8 cellular contexts compared by ENCODE assay signal in genomic region chr22:42857845-42858481, GRCh38. TPM values are rescaled to one million over a fixed set of nuclear protein-coding genes. Genes with fewer than 3 reads are reported as not detected.
DNase-seq lines count a peak whose midpoint lies in the region; ATAC-seq and TF ChIP-seq lines count a peak whose summit lies in the region.

No MANE protein-coding gene starts in this region.

- H3K36me3 ChIP-seq in mucosa of descending colon (ENCODE audit: low read depth) (no peaks in the 10 kb centered on the region), transverse colon (no peaks in the 10 kb centered on the region)

- no peaks in the 10 kb centered on the region for H3K9me3 Mint-ChIP-seq in activated T-cell treated with anti-CD3 and anti-CD28 coated beads, Interleukin-2, amount 50 U/mL, for 4 hours
- peaks cover 3% of the 10 kb centered on the region for H3K9me3 Mint-ChIP-seq in activated naive CD8-positive, alpha-beta T cell treated with anti-CD3 and anti-CD28 coated beads, Interleukin-2, amount 50 U/mL, for 24 hours

- no peaks in the 10 kb centered on the region for H3K27me3 ChIP-seq in transverse colon

- intact Hi-C loops in mucosa of descending colon (cut with DNase I, micrococcal nuclease), result no loop called here
- intact Hi-C loops in transverse colon (cut with DNase I; ENCODE audit: low total_unique reads), result no loop called here

- H3K4me3 ChIP-seq in mucosa of descending colon, result peak overlapping the region; percentile 81
- peak overlapping the region in 1 of 4 donors; percentile 86 for H3K4me3 ChIP-seq in transverse colon

- DNase-seq in activated T-cell treated with anti-CD3 and anti-CD28 coated beads, Interleukin-2, amount 50 U/mL, for 4 hours, result no peak
- DNase-seq in activated T-cell treated with anti-CD3 and anti-CD28 coated beads for 4 hours (no peak), mucosa of descending colon (peak in 1 of 3 donors; percentile 22), transverse colon (no peak), anterior cingulate cortex (lab: John Stamatoyannopoulos, UW) (no peak), T1000 (lab: John Stamatoyannopoulos, UW) (no peak), kidney glomerular epithelial cell (lab: John Stamatoyannopoulos, UW) (no peak)
- DNase-seq in activated naive CD8-positive, alpha-beta T cell treated with anti-CD3 and anti-CD28 coated beads, Interleukin-2, amount 50 U/mL, for 24 hours, result no peak

- no peak overlapping the region for H3K27ac Mint-ChIP-seq in activated naive CD8-positive, alpha-beta T cell treated with anti-CD3 and anti-CD28 coated beads, Interleukin-2, amount 50 U/mL, for 24 hours

- H3K4me3 Mint-ChIP-seq in activated T-cell treated with anti-CD3 and anti-CD28 coated beads, Interleukin-2, amount 50 U/mL, for 4 hours, result peak overlapping the region; percentile 61
- H3K4me3 Mint-ChIP-seq in activated naive CD8-positive, alpha-beta T cell treated with anti-CD3 and anti-CD28 coated beads, Interleukin-2, amount 50 U/mL, for 24 hours, result peak overlapping the region; percentile 24

- no peak for TF ChIP-seq EP300 in transverse colon (IDR thresholded peaks at IDR 0.05; ENCODE audit: low read depth)

- no peaks in the 10 kb centered on the region for H3K36me3 Mint-ChIP-seq in activated T-cell treated with anti-CD3 and anti-CD28 coated beads, Interleukin-2, amount 50 U/mL, for 4 hours (ENCODE audit: insufficient read depth)
- H3K36me3 Mint-ChIP-seq in activated naive CD8-positive, alpha-beta T cell treated with anti-CD3 and anti-CD28 coated beads, Interleukin-2, amount 50 U/mL, for 24 hours (ENCODE audit: low read depth), result peaks cover 6% of the 10 kb centered on the region

- H3K27ac ChIP-seq in transverse colon, result peak overlapping the region; percentile 94 to 98 (median 97)

- 90% methylated on average over 14 of the region's 14 CpGs; no CpG with 5 or more reads in 1 of the 2 donors for WGBS in transverse colon (ENCODE audit: low coverage in 1 of 2), 2 donors

- TF ChIP-seq CTCF in mucosa of descending colon (IDR thresholded peaks at IDR 0.05) (no peak), transverse colon (IDR thresholded peaks at IDR 0.05) (no peak)

- in situ Hi-C loops in transverse colon (cut with MboI; ENCODE audit: low pct_ligation_motif_present in 1 of 4, low pct_unique_long_range_greater_than_20kb in 1 of 4, low sequenced_read_pairs in 3 of 4), result loop anchor here in 1 of 4 donors (25.0 kb wide), 2 partner anchors 179 to 196 kb away; no protein-coding TSS in a partner anchor

- no peak for ATAC-seq in activated T-cell treated with anti-CD3 and anti-CD28 coated beads, Interleukin-2, amount 50 U/mL, for 4 hours
- no peak for ATAC-seq in activated naive CD8-positive, alpha-beta T cell treated with anti-CD3 and anti-CD28 coated beads, Interleukin-2, amount 50 U/mL, for 24 hours
- ATAC-seq in mucosa of descending colon, result peak; percentile 1

- H3K4me1 Mint-ChIP-seq in activated T-cell treated with anti-CD3 and anti-CD28 coated beads, Interleukin-2, amount 50 U/mL, for 4 hours (ENCODE audit: low read depth), result peaks cover 14% of the 10 kb centered on the region
- peaks cover 25% of the 10 kb centered on the region for H3K4me1 Mint-ChIP-seq in activated naive CD8-positive, alpha-beta T cell treated with anti-CD3 and anti-CD28 coated beads, Interleukin-2, amount 50 U/mL, for 24 hours

- H3K4me1 ChIP-seq in mucosa of descending colon (ENCODE audit: low read depth) (peaks cover 17% of the 10 kb centered on the region), transverse colon (peaks cover 7 to 25% (median 20%) of the 10 kb centered on the region in 4 donors)

- no peaks in the 10 kb centered on the region for H3K27me3 Mint-ChIP-seq in activated T-cell treated with anti-CD3 and anti-CD28 coated beads, Interleukin-2, amount 50 U/mL, for 4 hours (ENCODE audit: low read depth)
- no peaks in the 10 kb centered on the region for H3K27me3 Mint-ChIP-seq in activated naive CD8-positive, alpha-beta T cell treated with anti-CD3 and anti-CD28 coated beads, Interleukin-2, amount 50 U/mL, for 24 hours

- TF ChIP-seq POLR2A in transverse colon (IDR thresholded peaks at IDR 0.05), result no peak

- H3K9me3 ChIP-seq in mucosa of descending colon, result no peaks in the 10 kb centered on the region
- H3K9me3 ChIP-seq in transverse colon, result no peaks in the 10 kb centered on the region

RNA-seq across cellular contexts. Expression of gene ARFGAP3, which starts 0.9 kb away (rescaled TPM):
- total RNA-seq in activated T-cell treated with anti-CD3 and anti-CD28 coated beads, Interleukin-2, amount 50 U/mL, for 4 hours, result 10 to 100 TPM; 21.6 to 34.5 (median 26.8) TPM
- 10 to 100 TPM; 20.0 to 41.3 (median 34.3) TPM for total RNA-seq in mucosa of descending colon
- 10 to 100 TPM; 24.3 to 43.5 (median 33.3) TPM for total RNA-seq in transverse colon
